9 cellular contexts compared by ENCODE assay signal in the genomic region with DNA sequence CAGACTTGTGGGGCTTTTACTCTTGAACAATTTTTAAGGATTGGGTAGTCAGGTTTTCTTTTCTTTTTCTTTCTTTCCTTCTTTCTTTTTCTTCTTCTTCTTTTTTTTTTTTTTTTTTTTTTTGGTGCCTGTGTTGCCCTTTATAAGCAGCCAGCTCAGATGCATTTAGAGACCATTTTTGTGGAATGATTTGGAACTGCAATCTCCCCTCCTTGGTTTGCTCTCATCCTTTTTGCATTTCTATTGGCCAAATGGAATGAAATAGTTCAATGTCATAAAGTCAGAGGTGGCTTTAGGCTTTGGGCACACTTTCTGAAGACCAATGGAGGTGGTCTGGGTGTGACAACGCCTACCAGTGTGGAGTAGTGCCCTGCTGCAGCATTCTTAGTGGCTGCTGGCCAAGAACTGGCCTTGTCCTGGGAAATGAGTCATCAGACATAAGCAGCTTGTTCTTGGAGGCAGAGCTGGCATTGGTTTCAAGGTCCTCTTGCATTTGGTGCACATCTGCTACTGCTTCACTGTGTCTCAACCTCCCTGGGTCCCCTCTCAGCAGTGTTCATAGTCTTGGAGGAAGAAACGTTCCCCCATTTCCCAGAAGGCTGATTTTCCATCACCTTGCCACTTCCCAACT.
DNase-seq lines count a peak whose midpoint lies in the region; ATAC-seq and TF ChIP-seq lines count a peak whose summit lies in the region.
"Had no signal": no experiment of that assay in that cellular context is flagged by ENCODE, and none has a peak within 500 bp of the region (broad histone marks: within the 10 kb centered on the region; RNA-seq: fewer than 3 reads in every experiment).

No MANE protein-coding gene starts in this region.

- H3K9me3 ChIP-seq in prostate gland, result no peaks in the 10 kb centered on the region

- TF ChIP-seq POLR2A in prostate gland (IDR thresholded peaks at IDR 0.05), result no peak

- no peaks in the 10 kb centered on the region for H3K27me3 ChIP-seq in prostate gland (replicated peaks; ENCODE audit: insufficient read depth)

- intact Hi-C loops in prostate gland (cut with DNase I), result no loop called here

- H3K4me3 ChIP-seq in epithelial cell of proximal tubule (ENCODE audit: low read depth, low read length) (no peak overlapping the region), prostate gland (no peak overlapping the region)

- no peaks in the 10 kb centered on the region for H3K36me3 ChIP-seq in prostate gland

- H3K4me1 Mint-ChIP-seq in immature natural killer cell, result peaks cover 4% of the 10 kb centered on the region in 2 donors
- peaks cover 0 to 4% of the 10 kb centered on the region in 2 donors for H3K4me1 Mint-ChIP-seq in natural killer cell treated with Interleukin-12 subunit alpha and Interleukin-12 subunit beta and Interleukin-15 and Interleukin-18, amount 100 ng/mL, for 72 hours (ENCODE audit: low read depth in 2 of 2)

- no peak overlapping the region for H3K4me3 Mint-ChIP-seq in immature natural killer cell
- no peak overlapping the region for H3K4me3 Mint-ChIP-seq in natural killer cell treated with Interleukin-12 subunit alpha and Interleukin-12 subunit beta and Interleukin-15 and Interleukin-18, amount 100 ng/mL, for 72 hours

- H3K27ac ChIP-seq in prostate gland, result no peak overlapping the region

- H3K27me3 Mint-ChIP-seq in immature natural killer cell (ENCODE audit: low read depth in 3 of 3), result peaks cover 1 to 8% (median 1%) of the 10 kb centered on the region in 3 donors
- H3K27me3 Mint-ChIP-seq in natural killer cell treated with Interleukin-12 subunit alpha and Interleukin-12 subunit beta and Interleukin-15 and Interleukin-18, amount 100 ng/mL, for 72 hours, result peaks cover 0 to 19% of the 10 kb centered on the region in 2 donors

- DNase-seq in DMS 273 treated with DMSO at 0.1 percent for 48 hours (lab: John Stamatoyannopoulos, UW) (peak; percentile 7), NCI-H69 (lab: John Stamatoyannopoulos, UW) (peak; percentile 56), epithelial cell of proximal tubule (ENCODE audit: low read depth) (peak; percentile 13), prostate gland (ENCODE audit: low spot score) (peak; percentile 4), NCI-H1105 (lab: John Stamatoyannopoulos, UW) (no peak), immature natural killer cell (no peak)
- DNase-seq in natural killer cell treated with Interleukin-12 subunit alpha and Interleukin-12 subunit beta and Interleukin-15 and Interleukin-18, amount 100 ng/mL, for 72 hours (ENCODE audit: low spot score), result no peak
- DNase-seq: stimulated activated CD4-positive, alpha-beta T cell treated with anti-CD3 and anti-CD28 coated beads, Interleukin-1b, Interleukin-23, amount 100 ng/mL, for 48 hours had no signal

- ATAC-seq in natural killer cell treated with Interleukin-12 subunit alpha and Interleukin-12 subunit beta and Interleukin-15 and Interleukin-18, amount 100 ng/mL, for 72 hours, result no peak
- ATAC-seq in HG02588 (IDR thresholded peaks at IDR 0.05; ENCODE audit: unreplicated experiment), result no peak

- H3K27ac Mint-ChIP-seq in immature natural killer cell, result no peak overlapping the region
- no peak overlapping the region for H3K27ac Mint-ChIP-seq in natural killer cell treated with Interleukin-12 subunit alpha and Interleukin-12 subunit beta and Interleukin-15 and Interleukin-18, amount 100 ng/mL, for 72 hours

- peaks cover 0 to 2% (median 0%) of the 10 kb centered on the region in 6 donors for H3K9me3 Mint-ChIP-seq in immature natural killer cell
- no peaks in the 10 kb centered on the region for H3K9me3 Mint-ChIP-seq in natural killer cell treated with Interleukin-12 subunit alpha and Interleukin-12 subunit beta and Interleukin-15 and Interleukin-18, amount 100 ng/mL, for 72 hours

- no peak for TF ChIP-seq CTCF in epithelial cell of proximal tubule (conservative IDR thresholded peaks at IDR 0.05; ENCODE audit: low read depth, low read length)
- TF ChIP-seq CTCF in prostate gland (IDR thresholded peaks at IDR 0.05), result no peak

- no peaks in the 10 kb centered on the region for H3K4me1 ChIP-seq in prostate gland (replicated peaks)

- no peaks in the 10 kb centered on the region for H3K36me3 Mint-ChIP-seq in immature natural killer cell
- H3K36me3 Mint-ChIP-seq in natural killer cell treated with Interleukin-12 subunit alpha and Interleukin-12 subunit beta and Interleukin-15 and Interleukin-18, amount 100 ng/mL, for 72 hours, result no peaks in the 10 kb centered on the region

- WGBS in prostate gland, result 54% methylated on average over 2 of the region's 2 CpGs

Comparison
In these comparisons a context has a peak if more than half of its experiments do, and no peak if none do; other contexts are left out.
1. DNase-seq: peak in DMS 273 treated with DMSO at 0.1 percent for 48 hours (single experiment), NCI-H69 (single experiment), epithelial cell of proximal tubule (single experiment) and prostate gland (single experiment); none in NCI-H1105 (single experiment), immature natural killer cell (0 of 3) and natural killer cell treated with Interleukin-12 subunit alpha and Interleukin-12 subunit beta and Interleukin-15 and Interleukin-18, amount 100 ng/mL, for 72 hours (single experiment).